ENCODE assay signal across 10 cellular contexts in the genomic region with DNA sequence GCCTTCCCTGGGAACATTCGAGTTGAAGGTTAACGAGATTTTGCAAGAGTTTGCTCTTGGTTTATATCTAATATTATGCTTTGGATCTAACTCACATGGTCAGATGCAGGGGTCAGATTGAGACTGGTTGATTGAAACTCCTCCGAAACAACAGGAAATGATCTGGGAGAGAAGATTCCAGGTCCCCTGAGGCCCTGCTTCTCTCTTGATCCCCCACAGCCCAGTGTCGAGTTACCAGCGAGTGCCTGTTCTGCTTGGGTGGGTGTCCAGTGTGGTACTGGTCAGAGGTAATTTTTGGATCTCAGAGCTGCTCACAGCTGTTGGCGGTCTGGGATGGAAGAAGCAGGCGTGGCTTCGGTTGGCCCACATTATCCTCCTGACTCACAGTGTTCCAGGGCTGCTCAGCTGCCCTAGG. TPM values are rescaled to one million over a fixed set of nuclear protein-coding genes. Genes with fewer than 3 reads are reported as not detected.
DNase-seq lines count a peak whose midpoint lies in the region; ATAC-seq and TF ChIP-seq lines count a peak whose summit lies in the region.
"Had no signal": no experiment of that assay in that cellular context is flagged by ENCODE, and none has a peak within 500 bp of the region (broad histone marks: within the 10 kb centered on the region; RNA-seq: fewer than 3 reads in every experiment).

No MANE protein-coding gene starts in this region.

- H3K9me3 ChIP-seq in body of pancreas (no peaks in the 10 kb centered on the region), right cardiac atrium (ENCODE audit: control insufficient read depth, low read length) (no peaks in the 10 kb centered on the region)

- TF ChIP-seq CTCF in body of pancreas (IDR thresholded peaks at IDR 0.05), result no peak

- DNase-seq in EH (ENCODE audit: low read depth), result peak; percentile 94
- peak; percentile 23 to 66 (median 42) for DNase-seq in body of pancreas
- peak; percentile 77 to 87 (median 84) for DNase-seq in right cardiac atrium
- peak; percentile 79 for DNase-seq in sciatic nerve (ENCODE audit: low spot score)
- no peak for DNase-seq in NAMALWA (ENCODE audit: low spot score)
- DNase-seq in activated CD8-positive, alpha-beta memory T cell treated with anti-CD3 and anti-CD28 coated beads, Interleukin-2, amount 50 U/mL, for 48 hours, result no peak
- no peak for DNase-seq in NCI-H510A treated with DMSO at 0.1 percent for 48 hours (lab: John Stamatoyannopoulos, UW)
- no peak for DNase-seq in activated CD4-positive, alpha-beta T cell treated with anti-CD3 and anti-CD28 coated beads, Interleukin-2, amount 50 U/mL, for 4 hours
- DNase-seq: DMS53 had no signal

- peak; percentile 54 for ATAC-seq in body of pancreas
- ATAC-seq in right cardiac atrium, result peak; percentile 87
- ATAC-seq in sciatic nerve, result peak; percentile 94

- peaks cover 3% of the 10 kb centered on the region for H3K4me1 ChIP-seq in body of pancreas
- H3K4me1 ChIP-seq in right cardiac atrium (ENCODE audit: control insufficient read depth, insufficient read depth, low read length), result no peaks in the 10 kb centered on the region

- no peaks in the 10 kb centered on the region for H3K36me3 ChIP-seq in body of pancreas (replicated peaks in 1 of 2; ENCODE audit: insufficient read depth in 1 of 2, low read depth in 2 of 2)

- intact Hi-C loops in body of pancreas (cut with DNase I), result no loop called here
- intact Hi-C loops in right cardiac atrium (cut with DNase I), result no loop called here
- intact Hi-C loops in sciatic nerve (cut with DNase I), result no loop called here

- 56 to 64% methylated on average over 6 to 8 of the region's 8 CpGs for WGBS in body of pancreas, 2 donors
- WGBS in right cardiac atrium, result 51% methylated on average over 8 of the region's 8 CpGs

- H3K4me3 ChIP-seq in body of pancreas, result no peak overlapping the region
- no peak overlapping the region for H3K4me3 ChIP-seq in right cardiac atrium (ENCODE audit: low read length)

- H3K27me3 ChIP-seq in body of pancreas (no peaks in the 10 kb centered on the region), right cardiac atrium (ENCODE audit: control insufficient read depth, insufficient read depth) (no peaks in the 10 kb centered on the region)

- no peak for TF ChIP-seq POLR2A in body of pancreas (IDR thresholded peaks at IDR 0.05)

- H3K27ac ChIP-seq in body of pancreas (no peak overlapping the region), right cardiac atrium (ENCODE audit: low read length) (no peak overlapping the region)
- H3K27ac ChIP-seq: VCaP had no signal

RNA-seq across cellular contexts. Expression of gene FBLN1, which starts 9.2 kb away (rescaled TPM):
- 100 to 1,000 TPM in 1 of 2 donors, 10 to 100 TPM in 1; 97.0 to 119 TPM for total RNA-seq in body of pancreas
- 100 to 1,000 TPM; 286 to 456 (median 397) TPM for total RNA-seq in right cardiac atrium
- polyA plus RNA-seq in right cardiac atrium, result 228 TPM
- 624 TPM for total RNA-seq in sciatic nerve

Comparison
In these comparisons a context has a peak if more than half of its experiments do, and no peak if none do; other contexts are left out.
1. DNase-seq: peak in EH (single experiment), body of pancreas (4 of 4), right cardiac atrium (3 of 3) and sciatic nerve (single experiment); none in NAMALWA (single experiment), activated CD8-positive, alpha-beta memory T cell treated with anti-CD3 and anti-CD28 coated beads, Interleukin-2, amount 50 U/mL, for 48 hours (single experiment), NCI-H510A treated with DMSO at 0.1 percent for 48 hours (single experiment) and activated CD4-positive, alpha-beta T cell treated with anti-CD3 and anti-CD28 coated beads, Interleukin-2, amount 50 U/mL, for 4 hours (0 of 2).
2. Peak in every context shown above with its lines, with median percentiles within 50 percentile points of each other: ATAC-seq.